ENCODE assay signal across 2 cellular contexts in the genomic region with DNA sequence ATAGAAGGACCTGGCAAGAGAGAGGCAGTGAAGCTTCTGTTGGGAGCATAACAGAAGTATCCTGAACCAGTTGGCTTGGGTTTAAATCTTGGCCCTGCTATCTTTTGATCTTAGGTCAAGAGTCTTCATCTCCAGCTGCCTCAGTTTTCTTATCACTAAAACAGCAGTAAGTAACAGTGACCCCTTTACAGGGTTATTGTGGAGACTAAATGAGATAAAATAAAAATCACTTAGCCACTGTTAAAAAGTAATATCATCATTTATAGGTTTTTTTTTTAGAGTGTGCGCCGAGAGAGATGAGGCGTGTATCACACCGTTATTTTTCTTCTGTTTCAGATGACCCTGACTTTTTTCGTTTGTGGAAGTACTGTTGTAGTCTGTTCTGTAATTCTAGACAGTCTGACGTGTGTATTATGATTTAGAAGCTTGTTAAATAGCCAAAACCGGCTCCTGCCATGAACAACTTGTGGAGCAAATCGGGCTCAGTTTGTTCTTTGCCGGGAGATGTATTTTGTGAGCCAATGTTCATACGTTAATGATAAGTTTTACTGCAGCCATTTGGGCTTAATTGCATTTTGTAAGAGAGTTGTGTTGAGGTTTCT.
TF ChIP-seq lines count a peak whose summit lies in the region.

No MANE protein-coding gene starts in this region.

TF ChIP-seq in SK-N-SH, 30 proteins besides CTCF, POLR2A, EP300 and RAD21:
- TF ChIP-seq, protein P1, sequence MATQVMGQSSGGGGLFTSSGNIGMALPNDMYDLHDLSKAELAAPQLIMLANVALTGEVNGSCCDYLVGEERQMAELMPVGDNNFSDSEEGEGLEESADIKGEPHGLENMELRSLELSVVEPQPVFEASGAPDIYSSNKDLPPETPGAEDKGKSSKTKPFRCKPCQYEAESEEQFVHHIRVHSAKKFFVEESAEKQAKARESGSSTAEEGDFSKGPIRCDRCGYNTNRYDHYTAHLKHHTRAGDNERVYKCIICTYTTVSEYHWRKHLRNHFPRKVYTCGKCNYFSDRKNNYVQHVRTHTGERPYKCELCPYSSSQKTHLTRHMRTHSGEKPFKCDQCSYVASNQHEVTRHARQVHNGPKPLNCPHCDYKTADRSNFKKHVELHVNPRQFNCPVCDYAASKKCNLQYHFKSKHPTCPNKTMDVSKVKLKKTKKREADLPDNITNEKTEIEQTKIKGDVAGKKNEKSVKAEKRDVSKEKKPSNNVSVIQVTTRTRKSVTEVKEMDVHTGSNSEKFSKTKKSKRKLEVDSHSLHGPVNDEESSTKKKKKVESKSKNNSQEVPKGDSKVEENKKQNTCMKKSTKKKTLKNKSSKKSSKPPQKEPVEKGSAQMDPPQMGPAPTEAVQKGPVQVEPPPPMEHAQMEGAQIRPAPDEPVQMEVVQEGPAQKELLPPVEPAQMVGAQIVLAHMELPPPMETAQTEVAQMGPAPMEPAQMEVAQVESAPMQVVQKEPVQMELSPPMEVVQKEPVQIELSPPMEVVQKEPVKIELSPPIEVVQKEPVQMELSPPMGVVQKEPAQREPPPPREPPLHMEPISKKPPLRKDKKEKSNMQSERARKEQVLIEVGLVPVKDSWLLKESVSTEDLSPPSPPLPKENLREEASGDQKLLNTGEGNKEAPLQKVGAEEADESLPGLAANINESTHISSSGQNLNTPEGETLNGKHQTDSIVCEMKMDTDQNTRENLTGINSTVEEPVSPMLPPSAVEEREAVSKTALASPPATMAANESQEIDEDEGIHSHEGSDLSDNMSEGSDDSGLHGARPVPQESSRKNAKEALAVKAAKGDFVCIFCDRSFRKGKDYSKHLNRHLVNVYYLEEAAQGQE (IDR thresholded peaks at IDR 0.05; ENCODE audit: low read depth, low read length) = no peak
- TF ChIP-seq NFIC (IDR thresholded peaks at IDR 0.05; ENCODE audit: borderline replicate concordance) = no peak
- TF ChIP-seq NRF1 (IDR thresholded peaks at IDR 0.05; ENCODE audit: low read depth, low read length) = no peak
- TF ChIP-seq, protein P2, sequence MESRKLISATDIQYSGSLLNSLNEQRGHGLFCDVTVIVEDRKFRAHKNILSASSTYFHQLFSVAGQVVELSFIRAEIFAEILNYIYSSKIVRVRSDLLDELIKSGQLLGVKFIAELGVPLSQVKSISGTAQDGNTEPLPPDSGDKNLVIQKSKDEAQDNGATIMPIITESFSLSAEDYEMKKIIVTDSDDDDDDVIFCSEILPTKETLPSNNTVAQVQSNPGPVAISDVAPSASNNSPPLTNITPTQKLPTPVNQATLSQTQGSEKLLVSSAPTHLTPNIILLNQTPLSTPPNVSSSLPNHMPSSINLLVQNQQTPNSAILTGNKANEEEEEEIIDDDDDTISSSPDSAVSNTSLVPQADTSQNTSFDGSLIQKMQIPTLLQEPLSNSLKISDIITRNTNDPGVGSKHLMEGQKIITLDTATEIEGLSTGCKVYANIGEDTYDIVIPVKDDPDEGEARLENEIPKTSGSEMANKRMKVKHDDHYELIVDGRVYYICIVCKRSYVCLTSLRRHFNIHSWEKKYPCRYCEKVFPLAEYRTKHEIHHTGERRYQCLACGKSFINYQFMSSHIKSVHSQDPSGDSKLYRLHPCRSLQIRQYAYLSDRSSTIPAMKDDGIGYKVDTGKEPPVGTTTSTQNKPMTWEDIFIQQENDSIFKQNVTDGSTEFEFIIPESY (IDR thresholded peaks at IDR 0.05; ENCODE audit: borderline replicate concordance, low read depth) = no peak
- TF ChIP-seq SMC3 (IDR thresholded peaks at IDR 0.05; ENCODE audit: low read depth, low read length) = no peak
- TF ChIP-seq, protein P3, sequence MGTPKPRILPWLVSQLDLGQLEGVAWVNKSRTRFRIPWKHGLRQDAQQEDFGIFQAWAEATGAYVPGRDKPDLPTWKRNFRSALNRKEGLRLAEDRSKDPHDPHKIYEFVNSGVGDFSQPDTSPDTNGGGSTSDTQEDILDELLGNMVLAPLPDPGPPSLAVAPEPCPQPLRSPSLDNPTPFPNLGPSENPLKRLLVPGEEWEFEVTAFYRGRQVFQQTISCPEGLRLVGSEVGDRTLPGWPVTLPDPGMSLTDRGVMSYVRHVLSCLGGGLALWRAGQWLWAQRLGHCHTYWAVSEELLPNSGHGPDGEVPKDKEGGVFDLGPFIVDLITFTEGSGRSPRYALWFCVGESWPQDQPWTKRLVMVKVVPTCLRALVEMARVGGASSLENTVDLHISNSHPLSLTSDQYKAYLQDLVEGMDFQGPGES (IDR thresholded peaks at IDR 0.05; ENCODE audit: low read depth, low read length) = no peak

TF ChIP-seq in SK-N-SH treated with all-trans-retinoic acid at 6 μM for 48 hours, 23 proteins besides CTCF, POLR2A, EP300 and RAD21 (continued from another document):
- TF ChIP-seq, protein P4, sequence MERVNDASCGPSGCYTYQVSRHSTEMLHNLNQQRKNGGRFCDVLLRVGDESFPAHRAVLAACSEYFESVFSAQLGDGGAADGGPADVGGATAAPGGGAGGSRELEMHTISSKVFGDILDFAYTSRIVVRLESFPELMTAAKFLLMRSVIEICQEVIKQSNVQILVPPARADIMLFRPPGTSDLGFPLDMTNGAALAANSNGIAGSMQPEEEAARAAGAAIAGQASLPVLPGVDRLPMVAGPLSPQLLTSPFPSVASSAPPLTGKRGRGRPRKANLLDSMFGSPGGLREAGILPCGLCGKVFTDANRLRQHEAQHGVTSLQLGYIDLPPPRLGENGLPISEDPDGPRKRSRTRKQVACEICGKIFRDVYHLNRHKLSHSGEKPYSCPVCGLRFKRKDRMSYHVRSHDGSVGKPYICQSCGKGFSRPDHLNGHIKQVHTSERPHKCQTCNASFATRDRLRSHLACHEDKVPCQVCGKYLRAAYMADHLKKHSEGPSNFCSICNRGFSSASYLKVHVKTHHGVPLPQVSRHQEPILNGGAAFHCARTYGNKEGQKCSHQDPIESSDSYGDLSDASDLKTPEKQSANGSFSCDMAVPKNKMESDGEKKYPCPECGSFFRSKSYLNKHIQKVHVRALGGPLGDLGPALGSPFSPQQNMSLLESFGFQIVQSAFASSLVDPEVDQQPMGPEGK (CRISPR knock-in tag; IDR thresholded peaks at IDR 0.05; ENCODE audit: borderline replicate concordance) = no peak
- TF ChIP-seq ZNF8 (CRISPR knock-in tag; IDR thresholded peaks at IDR 0.05) (no peak), RARB (CRISPR knock-in tag; IDR thresholded peaks at IDR 0.05) (no peak), ZNF565 (CRISPR knock-in tag; conservative IDR thresholded peaks at IDR 0.05; ENCODE audit: low read depth) (no peak), ZNF70 (CRISPR knock-in tag; IDR thresholded peaks at IDR 0.05) (no peak), TCF4 (CRISPR knock-in tag; IDR thresholded peaks at IDR 0.05; ENCODE audit: borderline replicate concordance) (no peak), ESRRG (CRISPR knock-in tag; IDR thresholded peaks at IDR 0.05) (no peak), ARNTL (CRISPR knock-in tag; IDR thresholded peaks at IDR 0.05; ENCODE audit: borderline replicate concordance, low read depth) (no peak), ZC3H10 (CRISPR knock-in tag; IDR thresholded peaks at IDR 0.05) (no peak), OSR1 (CRISPR knock-in tag; IDR thresholded peaks at IDR 0.05) (no peak), SNAI2 (CRISPR knock-in tag; IDR thresholded peaks at IDR 0.05) (no peak)
- TF ChIP-seq, protein P5, sequence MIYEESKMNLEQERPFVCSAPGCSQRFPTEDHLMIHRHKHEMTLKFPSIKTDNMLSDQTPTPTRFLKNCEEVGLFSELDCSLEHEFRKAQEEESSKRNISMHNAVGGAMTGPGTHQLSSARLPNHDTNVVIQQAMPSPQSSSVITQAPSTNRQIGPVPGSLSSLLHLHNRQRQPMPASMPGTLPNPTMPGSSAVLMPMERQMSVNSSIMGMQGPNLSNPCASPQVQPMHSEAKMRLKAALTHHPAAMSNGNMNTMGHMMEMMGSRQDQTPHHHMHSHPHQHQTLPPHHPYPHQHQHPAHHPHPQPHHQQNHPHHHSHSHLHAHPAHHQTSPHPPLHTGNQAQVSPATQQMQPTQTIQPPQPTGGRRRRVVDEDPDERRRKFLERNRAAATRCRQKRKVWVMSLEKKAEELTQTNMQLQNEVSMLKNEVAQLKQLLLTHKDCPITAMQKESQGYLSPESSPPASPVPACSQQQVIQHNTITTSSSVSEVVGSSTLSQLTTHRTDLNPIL (CRISPR knock-in tag; IDR thresholded peaks at IDR 0.05; ENCODE audit: low read depth) = no peak
- TF ChIP-seq, protein P6, sequence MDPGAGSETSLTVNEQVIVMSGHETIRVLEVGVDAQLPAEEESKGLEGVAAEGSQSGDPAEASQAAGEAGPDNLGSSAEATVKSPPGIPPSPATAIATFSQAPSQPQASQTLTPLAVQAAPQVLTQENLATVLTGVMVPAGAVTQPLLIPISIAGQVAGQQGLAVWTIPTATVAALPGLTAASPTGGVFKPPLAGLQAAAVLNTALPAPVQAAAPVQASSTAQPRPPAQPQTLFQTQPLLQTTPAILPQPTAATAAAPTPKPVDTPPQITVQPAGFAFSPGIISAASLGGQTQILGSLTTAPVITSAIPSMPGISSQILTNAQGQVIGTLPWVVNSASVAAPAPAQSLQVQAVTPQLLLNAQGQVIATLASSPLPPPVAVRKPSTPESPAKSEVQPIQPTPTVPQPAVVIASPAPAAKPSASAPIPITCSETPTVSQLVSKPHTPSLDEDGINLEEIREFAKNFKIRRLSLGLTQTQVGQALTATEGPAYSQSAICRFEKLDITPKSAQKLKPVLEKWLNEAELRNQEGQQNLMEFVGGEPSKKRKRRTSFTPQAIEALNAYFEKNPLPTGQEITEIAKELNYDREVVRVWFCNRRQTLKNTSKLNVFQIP (CRISPR knock-in tag; IDR thresholded peaks at IDR 0.05; ENCODE audit: borderline replicate concordance, low read depth) = no peak
TF ChIP-seq in SK-N-SH treated with all-trans-retinoic acid at 6 μM for 48 hours: peak in this region for 0.
